1 cellular context compared by ENCODE assay signal in genomic region chr5:142012792-142013388, GRCh38.
A peak's percentile ranks its signal among the peaks of the same experiment; 100 is the strongest.
TF ChIP-seq lines count a peak whose summit lies in the region.

Gene GNPDA1 (minus strand): TSS chr5:142013027. CDS start chr5:142012035, 992 bp downstream.

TF ChIP-seq in K562, 482 proteins besides CTCF, POLR2A, EP300 and RAD21 (continued from another document):
- TF ChIP-seq, protein P1, sequence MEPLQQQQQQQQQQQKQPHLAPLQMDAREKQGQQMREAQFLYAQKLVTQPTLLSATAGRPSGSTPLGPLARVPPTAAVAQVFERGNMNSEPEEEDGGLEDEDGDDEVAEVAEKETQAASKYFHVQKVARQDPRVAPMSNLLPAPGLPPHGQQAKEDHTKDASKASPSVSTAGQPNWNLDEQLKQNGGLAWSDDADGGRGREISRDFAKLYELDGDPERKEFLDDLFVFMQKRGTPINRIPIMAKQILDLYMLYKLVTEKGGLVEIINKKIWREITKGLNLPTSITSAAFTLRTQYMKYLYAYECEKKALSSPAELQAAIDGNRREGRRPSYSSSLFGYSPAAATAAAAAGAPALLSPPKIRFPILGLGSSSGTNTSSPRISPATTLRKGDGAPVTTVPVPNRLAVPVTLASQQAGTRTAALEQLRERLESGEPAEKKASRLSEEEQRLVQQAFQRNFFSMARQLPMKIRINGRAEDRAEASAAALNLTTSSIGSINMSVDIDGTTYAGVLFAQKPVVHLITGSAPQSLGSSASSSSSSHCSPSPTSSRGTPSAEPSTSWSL (CRISPR knock-in tag; IDR thresholded peaks at IDR 0.05; ENCODE audit: borderline replicate concordance) = no peak
- TF ChIP-seq CHAMP1 (IDR thresholded peaks at IDR 0.05) (no peak), ZNF232 (CRISPR knock-in tag; IDR thresholded peaks at IDR 0.05) (no peak), TBP (optimal IDR thresholded peaks at IDR 0.05; ENCODE audit: low read depth, low read length) (peak; percentile 75), NFE2 (IDR thresholded peaks at IDR 0.05; ENCODE audit: low read depth) (peak; percentile 71), POLR2G (IDR thresholded peaks at IDR 0.05; ENCODE audit: low read depth, low read length) (peak; percentile 94), RBM15 (IDR thresholded peaks at IDR 0.05; ENCODE audit: insufficient read depth, low read length) (no peak), POU5F1 (IDR thresholded peaks at IDR 0.05; ENCODE audit: borderline replicate concordance, low read depth, low read length, partially characterized antibody) (no peak), ZNF239 (CRISPR knock-in tag; IDR thresholded peaks at IDR 0.05) (no peak), ZNF592 (IDR thresholded peaks at IDR 0.05) (peak; percentile 76), MCM3 (IDR thresholded peaks at IDR 0.05) (no peak), ILF3 (IDR thresholded peaks at IDR 0.05; ENCODE audit: borderline replicate concordance) (no peak), TCF15 (CRISPR knock-in tag; IDR thresholded peaks at IDR 0.05) (no peak), SMARCC2 (IDR thresholded peaks at IDR 0.05; ENCODE audit: low read depth) (no peak), ZNF583 (CRISPR knock-in tag; IDR thresholded peaks at IDR 0.05) (no peak), SNAPC5 (CRISPR knock-in tag; IDR thresholded peaks at IDR 0.05) (no peak), RNF2 (IDR thresholded peaks at IDR 0.05) (no peak), ZC3H4 (CRISPR knock-in tag; IDR thresholded peaks at IDR 0.05; ENCODE audit: borderline replicate concordance) (no peak)
- TF ChIP-seq, protein P2, sequence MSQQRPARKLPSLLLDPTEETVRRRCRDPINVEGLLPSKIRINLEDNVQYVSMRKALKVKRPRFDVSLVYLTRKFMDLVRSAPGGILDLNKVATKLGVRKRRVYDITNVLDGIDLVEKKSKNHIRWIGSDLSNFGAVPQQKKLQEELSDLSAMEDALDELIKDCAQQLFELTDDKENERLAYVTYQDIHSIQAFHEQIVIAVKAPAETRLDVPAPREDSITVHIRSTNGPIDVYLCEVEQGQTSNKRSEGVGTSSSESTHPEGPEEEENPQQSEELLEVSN (IDR thresholded peaks at IDR 0.05; ENCODE audit: borderline replicate concordance in 1 of 2, extremely low read depth in 1 of 2, insufficient read depth in 1 of 2, insufficient read length in 1 of 2, low read depth in 1 of 2, low read length in 1 of 2, poor library complexity in 1 of 2, severe bottlenecking in 1 of 2) = peak; percentile 90 to 99
